1 cellular context compared by ENCODE assay signal in genomic region chr13:109655611-109656010, GRCh38.
TF ChIP-seq lines count a peak whose summit lies in the region.

No MANE protein-coding gene starts in this region.

TF ChIP-seq in SK-N-SH treated with all-trans-retinoic acid at 6 μM for 48 hours, 23 proteins besides CTCF, POLR2A, EP300 and RAD21 (continued from another document):
- no peak for TF ChIP-seq CREB5 (CRISPR knock-in tag; IDR thresholded peaks at IDR 0.05; ENCODE audit: low read depth)
- no peak for TF ChIP-seq ISL1 (CRISPR knock-in tag; IDR thresholded peaks at IDR 0.05)
- TF ChIP-seq TOX (CRISPR knock-in tag; IDR thresholded peaks at IDR 0.05; ENCODE audit: borderline replicate concordance) = no peak
- no peak for TF ChIP-seq RARB (CRISPR knock-in tag; IDR thresholded peaks at IDR 0.05)
- no peak for TF ChIP-seq CSRNP3 (CRISPR knock-in tag; IDR thresholded peaks at IDR 0.05)
